In genomic region chr6:146968041-146968760, GRCh38 we compare ENCODE assay signal across 12 cellular contexts.
DNase-seq lines count a peak whose midpoint lies in the region; ATAC-seq, FAIRE-seq and TF ChIP-seq lines count a peak whose summit lies in the region.
"Had no signal": no experiment of that assay in that cellular context is flagged by ENCODE, and none has a peak within 500 bp of the region (broad histone marks: within the 10 kb centered on the region; RNA-seq: fewer than 3 reads in every experiment).

No MANE protein-coding gene starts in this region.

- FAIRE-seq in keratinocyte (lab: Jason Lieb, UNC): peak; percentile 48
- FAIRE-seq: TTC549 had no signal

- no peaks in the 10 kb centered on the region for H3K4me1 Mint-ChIP-seq in activated T-cell treated with anti-CD3 and anti-CD28 coated beads, Interleukin-2, amount 50 U/mL, for 4 hours (ENCODE audit: low read depth)

- WGBS in stomach, 5 donors: 24 to 49% (median 35%) methylated on average over 4 of the region's 4 CpGs

- dilution Hi-C loops in keratinocyte (cut with MboI; ENCODE audit: extremely low pct_ligation_motif_present, low sequenced_read_pairs): no loop called here

- no peaks in the 10 kb centered on the region for H3K79me2 ChIP-seq in keratinocyte (ENCODE audit: control insufficient read depth, insufficient read depth, low read length)

- H3K4me1 ChIP-seq in keratinocyte (ENCODE audit: control insufficient read depth, extremely low read depth, insufficient read depth, low read length) (no peaks in the 10 kb centered on the region), stomach (no peaks in the 10 kb centered on the region)

- no peaks in the 10 kb centered on the region for H3K27me3 ChIP-seq in MG63
- H3K27me3 ChIP-seq in keratinocyte (ENCODE audit: control insufficient read depth, extremely low read depth, insufficient read depth, low read length): no peaks in the 10 kb centered on the region
- no peaks in the 10 kb centered on the region for H3K27me3 ChIP-seq in stomach

- no peak for TF ChIP-seq CTCF in keratinocyte (optimal IDR thresholded peaks at IDR 0.05 in 1 of 3, IDR thresholded peaks at IDR 0.05 in 1 of 3, conservative IDR thresholded peaks at IDR 0.05 in 1 of 3; ENCODE audit: extremely low read depth in 1 of 3, insufficient read depth in 2 of 3, low read length in 3 of 3)
- TF ChIP-seq CTCF in stomach (IDR thresholded peaks at IDR 0.05): no peak

- H3K9me3 ChIP-seq in MG63 (peaks cover 11% of the 10 kb centered on the region), keratinocyte (ENCODE audit: control insufficient read depth, low read depth, low read length) (peaks cover 8% of the 10 kb centered on the region), stomach (peaks cover 0 to 16% (median 9%) of the 10 kb centered on the region in 4 donors)

- no peak for TF ChIP-seq EP300 in stomach (IDR thresholded peaks at IDR 0.05)

- no peak overlapping the region for H2AFZ ChIP-seq in keratinocyte (ENCODE audit: control insufficient read depth, low read length)

- no peak overlapping the region for H3K4me3 Mint-ChIP-seq in activated T-cell treated with anti-CD3 and anti-CD28 coated beads, Interleukin-2, amount 50 U/mL, for 4 hours
- H3K4me3 Mint-ChIP-seq: nephron had no signal

- intact Hi-C loops in stomach (cut with DNase I; ENCODE audit: low total_unique reads): no loop called here

- no peaks in the 10 kb centered on the region for H3K27me3 Mint-ChIP-seq in activated T-cell treated with anti-CD3 and anti-CD28 coated beads, Interleukin-2, amount 50 U/mL, for 4 hours (ENCODE audit: low read depth)

- H3K4me3 ChIP-seq in MG63 (no peak overlapping the region), keratinocyte (ENCODE audit: control insufficient read depth in 2 of 3, extremely low read depth in 1 of 3, insufficient read depth in 2 of 3, low read depth in 1 of 3, low read length in 3 of 3) (no peak overlapping the region), stomach (no peak overlapping the region)

- no peak for TF ChIP-seq POLR2A in stomach (IDR thresholded peaks at IDR 0.05)

- H3K27ac ChIP-seq in keratinocyte (ENCODE audit: control insufficient read depth, insufficient read depth, low read length) (no peak overlapping the region), stomach (no peak overlapping the region)

- no peaks in the 10 kb centered on the region for H3K9me1 ChIP-seq in keratinocyte (ENCODE audit: control insufficient read depth, extremely low read depth, insufficient read depth, low read length)

- H3K36me3 Mint-ChIP-seq in activated T-cell treated with anti-CD3 and anti-CD28 coated beads, Interleukin-2, amount 50 U/mL, for 4 hours (ENCODE audit: insufficient read depth): peaks cover 2% of the 10 kb centered on the region

- no peaks in the 10 kb centered on the region for H4K20me1 ChIP-seq in keratinocyte (ENCODE audit: control insufficient read depth, extremely low read depth, insufficient read depth, low read length)

- H3K4me2 ChIP-seq in keratinocyte (ENCODE audit: control insufficient read depth, extremely low read depth, insufficient read depth, low read depth, low read length): no peak overlapping the region

- DNase-seq in DMS 273 treated with DMSO at 0.1 percent for 48 hours (lab: John Stamatoyannopoulos, UW): peak; percentile 85
- peak; percentile 52 for DNase-seq in MG63
- peak; percentile 55 for DNase-seq in astrocyte of the hippocampus (ENCODE audit: low read depth, low spot score)
- DNase-seq in keratinocyte (ENCODE audit: low read depth, low spot score): peak; percentile 26
- no peak for DNase-seq in stomach
- DNase-seq in stimulated activated CD8-positive, alpha-beta memory T cell treated with anti-CD3 and anti-CD28 coated beads, Interleukin-4, amount 100 ng/mL, for 48 hours: no peak
- no peak for DNase-seq in activated T-cell treated with anti-CD3 and anti-CD28 coated beads, Interleukin-2, amount 50 U/mL, for 4 hours
- DNase-seq: NCI-H1694 had no signal

- H3K36me3 ChIP-seq in MG63: no peaks in the 10 kb centered on the region
- no peaks in the 10 kb centered on the region for H3K36me3 ChIP-seq in keratinocyte (ENCODE audit: control insufficient read depth in 2 of 2, extremely low read depth in 1 of 2, insufficient read depth in 2 of 2, low read length in 2 of 2)
- no peaks in the 10 kb centered on the region for H3K36me3 ChIP-seq in stomach

- H3K9me3 Mint-ChIP-seq in activated T-cell treated with anti-CD3 and anti-CD28 coated beads, Interleukin-2, amount 50 U/mL, for 4 hours: peaks cover 13% of the 10 kb centered on the region

- ATAC-seq in activated T-cell treated with anti-CD3 and anti-CD28 coated beads, Interleukin-2, amount 50 U/mL, for 4 hours: no peak
- ATAC-seq in HG03280 (IDR thresholded peaks at IDR 0.05; ENCODE audit: unreplicated experiment): no peak
- ATAC-seq: activated naive CD4-positive, alpha-beta T cell treated with anti-CD3 and anti-CD28 coated beads, Interleukin-2, amount 50 U/mL, for 72 hours had no signal

- H3K9ac ChIP-seq in keratinocyte (ENCODE audit: control insufficient read depth, extremely low read depth, insufficient read depth, low read length): no peak overlapping the region

Comparison
In these comparisons a context has a peak if more than half of its experiments do, and no peak if none do; other contexts are left out.
1. DNase-seq: peak in DMS 273 treated with DMSO at 0.1 percent for 48 hours (single experiment), MG63 (single experiment), astrocyte of the hippocampus (single experiment) and keratinocyte (single experiment); none in stomach (single experiment), stimulated activated CD8-positive, alpha-beta memory T cell treated with anti-CD3 and anti-CD28 coated beads, Interleukin-4, amount 100 ng/mL, for 48 hours (single experiment) and activated T-cell treated with anti-CD3 and anti-CD28 coated beads, Interleukin-2, amount 50 U/mL, for 4 hours (single experiment).